ENCODE assay signal across 8 cellular contexts in genomic region chrX:118727686-118728339, GRCh38. TPM values are rescaled to one million over a fixed set of nuclear protein-coding genes. Genes with fewer than 3 reads are reported as not detected.
DNase-seq lines count a peak whose midpoint lies in the region; ATAC-seq and TF ChIP-seq lines count a peak whose summit lies in the region.

No MANE protein-coding gene starts in this region.

- intact Hi-C loops in left ventricle myocardium superior (cut with micrococcal nuclease): no loop called here

- no peak for DNase-seq in activated naive CD4-positive, alpha-beta T cell treated with anti-CD3 and anti-CD28 coated beads, Interleukin-2, amount 50 U/mL, for 72 hours (ENCODE audit: low spot score in 2 of 2)
- DNase-seq in left ventricle myocardium superior (peak; percentile 64), retina (peak; percentile 66), T-helper 2 cell (no peak), SHP77 (lab: John Stamatoyannopoulos, UW) (no peak), NCI-H526 treated with DMSO at 0.1 percent for 48 hours (lab: John Stamatoyannopoulos, UW) (no peak)

- no peaks in the 10 kb centered on the region for H3K36me3 Mint-ChIP-seq in activated naive CD4-positive, alpha-beta T cell treated with anti-CD3 and anti-CD28 coated beads, Interleukin-2, amount 50 U/mL, for 72 hours

- ATAC-seq in HG02759 (IDR thresholded peaks at IDR 0.05; ENCODE audit: unreplicated experiment) (peak; percentile 29), left ventricle myocardium superior (peak; percentile 53)
- ATAC-seq in activated naive CD4-positive, alpha-beta T cell treated with anti-CD3 and anti-CD28 coated beads, Interleukin-2, amount 50 U/mL, for 72 hours: peak; percentile 10 to 16

- peak overlapping the region; percentile 53 for H3K4me3 ChIP-seq in GM12875 (ENCODE audit: low read depth, low read length)

- TF ChIP-seq CTCF in GM12875 (IDR thresholded peaks at IDR 0.05; ENCODE audit: borderline replicate concordance, insufficient read depth, low read depth, low read length): no peak

- H3K27ac Mint-ChIP-seq in activated naive CD4-positive, alpha-beta T cell treated with anti-CD3 and anti-CD28 coated beads, Interleukin-2, amount 50 U/mL, for 72 hours: no peak overlapping the region

- H3K9me3 Mint-ChIP-seq in activated naive CD4-positive, alpha-beta T cell treated with anti-CD3 and anti-CD28 coated beads, Interleukin-2, amount 50 U/mL, for 72 hours: no peaks in the 10 kb centered on the region

RNA-seq across cellular contexts. Expression of gene IL13RA1, which starts 0.4 kb away (rescaled TPM):
- total RNA-seq in activated naive CD4-positive, alpha-beta T cell treated with anti-CD3 and anti-CD28 coated beads, Interleukin-2, amount 50 U/mL, for 72 hours: 1 to 10 TPM in 1 of 2 donors, under 1 TPM in 1; 0.32 to 1.8 TPM
- total RNA-seq in left ventricle myocardium superior: 17.2 TPM

Comparison
In these comparisons a context has a peak if more than half of its experiments do, and no peak if none do; other contexts are left out.
1. DNase-seq: peak in left ventricle myocardium superior (single experiment) and retina (single experiment); none in activated naive CD4-positive, alpha-beta T cell treated with anti-CD3 and anti-CD28 coated beads, Interleukin-2, amount 50 U/mL, for 72 hours (0 of 2), T-helper 2 cell (0 of 5), SHP77 (0 of 2) and NCI-H526 treated with DMSO at 0.1 percent for 48 hours (single experiment).
2. Peak in every context shown above with its lines, with median percentiles within 50 percentile points of each other: ATAC-seq.